In the genomic region with DNA sequence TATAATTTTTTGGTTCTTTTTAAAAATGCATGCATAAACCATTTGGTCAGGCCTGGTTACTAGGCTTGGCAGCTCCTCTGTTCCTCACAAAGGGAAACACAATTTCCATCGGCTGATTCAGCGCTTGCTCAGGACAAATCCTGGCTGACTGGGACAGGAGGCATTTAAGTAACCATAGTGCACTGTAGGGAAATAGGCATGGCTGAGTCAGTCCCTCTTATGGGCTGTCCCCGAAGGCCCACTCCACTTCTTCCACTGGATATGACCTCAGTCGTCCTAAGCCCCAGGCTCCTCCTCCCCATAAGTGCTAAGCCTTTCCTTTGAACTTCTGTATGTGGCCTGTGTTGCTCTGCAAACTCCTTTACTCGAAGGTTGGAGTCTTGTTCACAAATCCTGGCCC, we compare ENCODE assay signal across 12 cellular contexts.
DNase-seq lines count a peak whose midpoint lies in the region; ATAC-seq and TF ChIP-seq lines count a peak whose summit lies in the region.
"Had no signal": no experiment of that assay in that cellular context is flagged by ENCODE, and none has a peak within 500 bp of the region (broad histone marks: within the 10 kb centered on the region; RNA-seq: fewer than 3 reads in every experiment).

No MANE protein-coding gene starts in this region.

- H3K4me1 ChIP-seq in adipocyte (ENCODE audit: control insufficient read depth, insufficient read depth, low read length) (peaks cover 17% of the 10 kb centered on the region), gastroesophageal sphincter (no peaks in the 10 kb centered on the region), H9 (ENCODE audit: insufficient read depth, low read length) (no peaks in the 10 kb centered on the region)
- H3K4me1 ChIP-seq: heart left ventricle had no signal

- H3K27me3 ChIP-seq in adipocyte (replicated peaks; ENCODE audit: control insufficient read depth, insufficient read depth, low read length) (no peaks in the 10 kb centered on the region), gastroesophageal sphincter (no peaks in the 10 kb centered on the region), H9 (ENCODE audit: insufficient read depth, low read length) (no peaks in the 10 kb centered on the region)

- no peak overlapping the region for H2AFZ ChIP-seq in H9 (ENCODE audit: low read length)

- H4K20me1 ChIP-seq in H9 (ENCODE audit: control insufficient read depth, insufficient read depth, insufficient read length) = no peaks in the 10 kb centered on the region

- no peaks in the 10 kb centered on the region for H3K9me3 Mint-ChIP-seq in HFFc6
- peaks cover 0 to 2% of the 10 kb centered on the region in 2 experiments; a peak in 1 of 5 replicates for H3K9me3 Mint-ChIP-seq in H9
- H3K9me3 Mint-ChIP-seq: activated T-cell treated with anti-CD3 and anti-CD28 coated beads, Interleukin-2, amount 50 U/mL, for 24 hours had no signal

- H2BK120ac ChIP-seq in H9 (ENCODE audit: low read depth, low read length, poor library complexity, severe bottlenecking) = no peak overlapping the region

- H3K4me1 Mint-ChIP-seq in HFFc6 (ENCODE audit: low read depth) (peaks cover 52% of the 10 kb centered on the region), H9 (peaks cover 0 to 3% of the 10 kb centered on the region in 2 experiments; a peak in 2 of 4 replicates)

- TF ChIP-seq EP300 in gastroesophageal sphincter (IDR thresholded peaks at IDR 0.05) = no peak

- H2BK5ac ChIP-seq in H9 (ENCODE audit: insufficient read length, low read length) = no peak overlapping the region

- no peak for TF ChIP-seq POLR2A in gastroesophageal sphincter (IDR thresholded peaks at IDR 0.05)

- peak overlapping the region; percentile 63 for H3K9ac ChIP-seq in adipocyte (ENCODE audit: low read length)
- H3K9ac ChIP-seq in H9 (ENCODE audit: extremely low read depth, insufficient read length, low read length) = no peak overlapping the region

- no peak overlapping the region for H2BK20ac ChIP-seq in H9 (ENCODE audit: low read depth, low read length, poor library complexity, severe bottlenecking)

- no peak overlapping the region for H3K23ac ChIP-seq in H9 (ENCODE audit: insufficient read length, low read depth, low read length)

- H3K36me3 ChIP-seq in adipocyte (ENCODE audit: control insufficient read depth, insufficient read depth, low read length, severe bottlenecking) (no peaks in the 10 kb centered on the region), gastroesophageal sphincter (no peaks in the 10 kb centered on the region)
- H3K36me3 ChIP-seq: heart left ventricle had no signal

- no peak overlapping the region for H4K5ac ChIP-seq in H9 (ENCODE audit: insufficient read length, low read depth, low read length)

- H3K27ac Mint-ChIP-seq in HFFc6 = peak overlapping the region; percentile 75
- no peak overlapping the region for H3K27ac Mint-ChIP-seq in H9
- H3K27ac Mint-ChIP-seq: activated T-cell treated with anti-CD3 and anti-CD28 coated beads, Interleukin-2, amount 50 U/mL, for 24 hours had no signal

- no peaks in the 10 kb centered on the region for H3K79me2 ChIP-seq in H9 (ENCODE audit: insufficient read depth, low read length)

- H3K9me3 ChIP-seq in adipocyte (ENCODE audit: control insufficient read depth, low read length) (no peaks in the 10 kb centered on the region), gastroesophageal sphincter (no peaks in the 10 kb centered on the region), H9 (ENCODE audit: control insufficient read depth, low read depth, low read length) (no peaks in the 10 kb centered on the region)
- H3K9me3 ChIP-seq: heart left ventricle had no signal

- H3K56ac ChIP-seq in H9 (ENCODE audit: insufficient read length, low read depth, low read length) = no peak overlapping the region

- H3K4me3 ChIP-seq in adipocyte (ENCODE audit: low read length) (no peak overlapping the region), gastroesophageal sphincter (no peak overlapping the region)
- H3K4me3 ChIP-seq: heart left ventricle had no signal

- no peak overlapping the region for H3T11ph ChIP-seq in H9 (ENCODE audit: low read length)

- no peak overlapping the region for H2BK15ac ChIP-seq in H9 (ENCODE audit: low read depth, low read length)

- H3K14ac ChIP-seq in H9 (ENCODE audit: insufficient read depth, low read length) = no peak overlapping the region

- no peak overlapping the region for H2BK12ac ChIP-seq in H9 (ENCODE audit: insufficient read length, low read depth, low read length)

- no peak overlapping the region for H4K91ac ChIP-seq in H9 (ENCODE audit: insufficient read length, low read depth, low read length)

- peaks cover 4% of the 10 kb centered on the region; the same call in 1 of the 2 replicates for H3K36me3 Mint-ChIP-seq in HFFc6 (ENCODE audit: low read depth)
- no peaks in the 10 kb centered on the region; a peak in 2 of 7 replicates for H3K36me3 Mint-ChIP-seq in H9 (ENCODE audit: insufficient read depth in 1 of 3, low read depth in 3 of 3)

- no peak overlapping the region for H3K4ac ChIP-seq in H9 (ENCODE audit: low read depth, low read length)

- no peak overlapping the region for H3K18ac ChIP-seq in H9 (ENCODE audit: insufficient read length, low read depth, low read length)

- no peak overlapping the region for H3K4me3 Mint-ChIP-seq in HFFc6
- no peak overlapping the region for H3K4me3 Mint-ChIP-seq in H9
- H3K4me3 Mint-ChIP-seq: activated T-cell treated with anti-CD3 and anti-CD28 coated beads, Interleukin-2, amount 50 U/mL, for 24 hours had no signal

- WGBS in gastroesophageal sphincter (ENCODE audit: low coverage in 1 of 2), 2 donors = 54 to 85% methylated on average over 3 of the region's 5 CpGs
- WGBS in H9 (ENCODE audit: extremely low coverage, insufficient read length, low lambda C conversion rate) = no CpG with 5 or more reads among the region's 5 CpGs

- no peaks in the 10 kb centered on the region for H3K79me1 ChIP-seq in H9 (ENCODE audit: insufficient read depth, low read depth, low read length, poor library complexity, severe bottlenecking)

- no peak overlapping the region for H2AK5ac ChIP-seq in H9 (ENCODE audit: insufficient read length, low read length)

- DNase-seq in HFFc6 (peak; percentile 95), adipocyte (ENCODE audit: low read depth) (peak; percentile 65), stromal cell of bone marrow (ENCODE audit: low read depth) (peak; percentile 99), H9 (no peak), AML-193 (lab: John Stamatoyannopoulos, UW) (no peak)
- DNase-seq: activated T-cell treated with anti-CD3 and anti-CD28 coated beads, Interleukin-2, amount 50 U/mL, for 24 hours; caudate nucleus; heart left ventricle; NCI-H1694 treated with DMSO at 0.1 percent for 48 hours; stimulated activated naive CD4-positive, alpha-beta T cell had no signal

- no peak for TF ChIP-seq CTCF in HFFc6 (IDR thresholded peaks at IDR 0.05)
- TF ChIP-seq CTCF in gastroesophageal sphincter (IDR thresholded peaks at IDR 0.05) = no peak
- no peak for TF ChIP-seq CTCF in H9 (conservative IDR thresholded peaks at IDR 0.05)

- H3K27me3 Mint-ChIP-seq in HFFc6 (ENCODE audit: insufficient read depth) = peaks cover 1% of the 10 kb centered on the region
- peaks cover 2% of the 10 kb centered on the region; the same call in 1 of the 2 replicates for H3K27me3 Mint-ChIP-seq in H9 (ENCODE audit: low read depth)

- ATAC-seq in gastroesophageal sphincter (peak; percentile 13), GM21515 (IDR thresholded peaks at IDR 0.05; ENCODE audit: unreplicated experiment) (no peak)
- ATAC-seq: heart left ventricle had no signal

- H4K8ac ChIP-seq in H9 (replicated peaks; ENCODE audit: insufficient read length, low read depth, low read length) = no peak overlapping the region

- H3K27ac ChIP-seq in gastroesophageal sphincter (no peak overlapping the region), H9 (ENCODE audit: insufficient read length, low read depth, low read length) (no peak overlapping the region)
- H3K27ac ChIP-seq: heart left ventricle had no signal

- H3K23me2 ChIP-seq in H9 (ENCODE audit: insufficient read length, low read depth, low read length, poor library complexity, severe bottlenecking) = no peaks in the 10 kb centered on the region

- H3K4me2 ChIP-seq in H9 (ENCODE audit: insufficient read depth, insufficient read length, low read length) = no peak overlapping the region

Comparison
In these comparisons a context has a peak if more than half of its experiments do, and no peak if none do; other contexts are left out.
1. DNase-seq: peak in HFFc6 (single experiment), adipocyte (single experiment) and stromal cell of bone marrow (single experiment); none in H9 (single experiment) and AML-193 (0 of 2).